In the genomic region with DNA sequence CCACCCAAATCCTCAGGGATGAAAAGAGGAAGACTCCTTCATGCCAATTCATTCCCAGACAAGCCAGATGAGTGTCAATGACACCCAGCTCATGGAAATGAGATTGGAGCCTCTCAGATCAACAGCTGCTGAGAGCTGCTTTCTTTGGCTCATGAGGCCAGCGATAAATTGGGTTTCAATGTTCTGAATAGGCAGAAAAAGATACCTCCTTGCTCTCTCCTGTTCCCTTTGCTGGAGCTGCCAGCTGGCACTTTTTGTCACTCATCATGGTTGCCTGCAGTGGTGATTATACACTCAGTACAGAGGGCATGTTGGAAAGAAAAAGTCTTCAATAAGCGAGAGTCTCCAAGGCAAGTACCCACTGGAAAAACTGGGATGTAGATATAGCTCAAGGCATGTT, we compare ENCODE assay signal across 18 cellular contexts. TPM values are rescaled to one million over a fixed set of nuclear protein-coding genes. Genes with fewer than 3 reads are reported as not detected.
A peak's percentile ranks its signal among the peaks of the same experiment; 100 is the strongest.
DNase-seq lines count a peak whose midpoint lies in the region; ATAC-seq and TF ChIP-seq lines count a peak whose summit lies in the region.
"Had no signal": no experiment of that assay in that cellular context is flagged by ENCODE, and none has a peak within 500 bp of the region (broad histone marks: within the 10 kb centered on the region; RNA-seq: fewer than 3 reads in every experiment).

No MANE protein-coding gene starts in this region.

- peaks cover 34% of the 10 kb centered on the region for H3K4me1 ChIP-seq in PC-3 (ENCODE audit: insufficient read depth, low read length)
- H3K4me1 ChIP-seq in hepatocyte (ENCODE audit: insufficient read depth), result peaks cover 46% of the 10 kb centered on the region
- H3K4me1 ChIP-seq in gastrocnemius medialis, result peaks cover 28 to 55% of the 10 kb centered on the region in 2 donors

- no peaks in the 10 kb centered on the region for H3F3A ChIP-seq in PC-3 (ENCODE audit: low read length, unreplicated experiment)

- intact Hi-C loops in PC-3 (cut with micrococcal nuclease) (loop anchor here (2.0 to 5.0 kb wide), 3 partner anchors 44 to 59 kb away; partner anchors contain the start of gene SH3RF2), gastrocnemius medialis (cut with DNase I; ENCODE audit: low total_unique reads) (no loop called here)

- H4K20me1 ChIP-seq in PC-3 (ENCODE audit: low read length), result no peaks in the 10 kb centered on the region
- H4K20me1 ChIP-seq in hepatocyte (ENCODE audit: insufficient read depth, poor library complexity, severe bottlenecking), result no peaks in the 10 kb centered on the region

- no peaks in the 10 kb centered on the region for H3K27me3 ChIP-seq in PC-3 (ENCODE audit: low read length)
- no peaks in the 10 kb centered on the region for H3K27me3 ChIP-seq in hepatocyte
- no peaks in the 10 kb centered on the region for H3K27me3 ChIP-seq in gastrocnemius medialis
- H3K27me3 ChIP-seq: MG63 had no signal

- TF ChIP-seq POLR2A in gastrocnemius medialis (IDR thresholded peaks at IDR 0.05), result no peak

- H3K27ac ChIP-seq in PC-3 (ENCODE audit: low read length), result peak overlapping the region; percentile 42
- peak overlapping the region; percentile 89 for H3K27ac ChIP-seq in hepatocyte
- H3K27ac ChIP-seq in gastrocnemius medialis, result peak overlapping the region; percentile 41 to 82 (median 70)
- H3K27ac ChIP-seq: 22Rv1 had no signal

- no peak overlapping the region for H3K4me2 ChIP-seq in PC-3 (ENCODE audit: low read length)
- H3K4me2 ChIP-seq in hepatocyte, result no peak overlapping the region

- H3K9me2 ChIP-seq in PC-3 (replicated peaks; ENCODE audit: low read length), result no peaks in the 10 kb centered on the region
- no peaks in the 10 kb centered on the region for H3K9me2 ChIP-seq in hepatocyte (replicated peaks; ENCODE audit: insufficient read depth)

- CTCF ChIA-PET in PC-3 (lab: Charles Lee), result no interaction called here

- BruUV-seq in PC-3 (replicated peaks; lab: Mats Ljungman, UMichigan), result no TSS peak

- in situ Hi-C loops in gastrocnemius medialis (cut with MboI; ENCODE audit: low sequenced_read_pairs in 4 of 4), result no loop called here

- H3K4me3 ChIP-seq in PC-3 (ENCODE audit: low read length), result no peak overlapping the region
- no peak overlapping the region for H3K4me3 ChIP-seq in hepatocyte
- H3K4me3 ChIP-seq in gastrocnemius medialis, result no peak overlapping the region
- H3K4me3 ChIP-seq: MG63 had no signal

- TF ChIP-seq CTCF in PC-3 (conservative IDR thresholded peaks at IDR 0.05; ENCODE audit: low read depth, low read length) (no peak), hepatocyte (IDR thresholded peaks at IDR 0.05; ENCODE audit: poor library complexity) (no peak), gastrocnemius medialis (IDR thresholded peaks at IDR 0.05 in 4 of 5, conservative IDR thresholded peaks at IDR 0.05 in 1 of 5) (no peak)

- H3K9me3 ChIP-seq in PC-3 (ENCODE audit: low read length), result no peaks in the 10 kb centered on the region
- no peaks in the 10 kb centered on the region for H3K9me3 ChIP-seq in hepatocyte (ENCODE audit: low read depth)
- no peaks in the 10 kb centered on the region for H3K9me3 ChIP-seq in gastrocnemius medialis
- H3K9me3 ChIP-seq: MG63 had no signal

- WGBS in hepatocyte (ENCODE audit: low lambda C conversion rate, missing lambda C conversion rate), result 97% methylated on average over 2 of the region's 2 CpGs

- POLR2A ChIA-PET in PC-3 (lab: Charles Lee; ENCODE audit: unreplicated experiment), result no interaction called here

- DNase-seq in DMS 273 (lab: John Stamatoyannopoulos, UW; ENCODE audit: unreplicated experiment) (peak; percentile 15), DMS 273 treated with DMSO at 0.1 percent for 48 hours (lab: John Stamatoyannopoulos, UW) (no peak), PC-3 (no peak), hepatocyte (ENCODE audit: low spot score) (no peak), gastrocnemius medialis (peak; percentile 30 to 67), kidney glomerular epithelial cell (lab: John Stamatoyannopoulos, UW) (no peak)
- no peak for DNase-seq in activated CD8-positive, alpha-beta memory T cell treated with anti-CD3 and anti-CD28 coated beads for 24 hours
- DNase-seq: CD8-positive, alpha-beta memory T cell; H7; KG1; MG63; NCI-H1092 treated with DMSO at 0.1 percent for 48 hours; NCI-H1694; NCI-H2107; NCI-H510A; RPMI8226 had no signal

- ATAC-seq in PC-3 (no peak), gastrocnemius medialis (peak; percentile 89 to 90), SK-N-SH treated with all-trans-retinoic acid at 6 μM for 48 hours (no peak)

- no peak overlapping the region for H3K9ac ChIP-seq in PC-3 (ENCODE audit: low read length)

- H2AFZ ChIP-seq in PC-3 (ENCODE audit: low read length) (no peak overlapping the region), hepatocyte (no peak overlapping the region)

- H3K79me2 ChIP-seq in PC-3 (ENCODE audit: low read length) (no peaks in the 10 kb centered on the region), hepatocyte (peaks cover 36% of the 10 kb centered on the region)

- no peaks in the 10 kb centered on the region for H3K36me3 ChIP-seq in PC-3 (ENCODE audit: low read depth, low read length)
- no peaks in the 10 kb centered on the region for H3K36me3 ChIP-seq in hepatocyte (replicated peaks; ENCODE audit: insufficient read depth, low read depth)
- H3K36me3 ChIP-seq in gastrocnemius medialis, result no peaks in the 10 kb centered on the region
- H3K36me3 ChIP-seq: MG63 had no signal

TF ChIP-seq in SK-N-SH treated with all-trans-retinoic acid at 6 μM for 48 hours, 23 proteins besides CTCF, POLR2A, EP300 and RAD21:
- TF ChIP-seq BACH2 (CRISPR knock-in tag; IDR thresholded peaks at IDR 0.05; ENCODE audit: borderline replicate concordance) (no peak), GLIS3 (CRISPR knock-in tag; IDR thresholded peaks at IDR 0.05) (no peak)
- TF ChIP-seq, protein P1, sequence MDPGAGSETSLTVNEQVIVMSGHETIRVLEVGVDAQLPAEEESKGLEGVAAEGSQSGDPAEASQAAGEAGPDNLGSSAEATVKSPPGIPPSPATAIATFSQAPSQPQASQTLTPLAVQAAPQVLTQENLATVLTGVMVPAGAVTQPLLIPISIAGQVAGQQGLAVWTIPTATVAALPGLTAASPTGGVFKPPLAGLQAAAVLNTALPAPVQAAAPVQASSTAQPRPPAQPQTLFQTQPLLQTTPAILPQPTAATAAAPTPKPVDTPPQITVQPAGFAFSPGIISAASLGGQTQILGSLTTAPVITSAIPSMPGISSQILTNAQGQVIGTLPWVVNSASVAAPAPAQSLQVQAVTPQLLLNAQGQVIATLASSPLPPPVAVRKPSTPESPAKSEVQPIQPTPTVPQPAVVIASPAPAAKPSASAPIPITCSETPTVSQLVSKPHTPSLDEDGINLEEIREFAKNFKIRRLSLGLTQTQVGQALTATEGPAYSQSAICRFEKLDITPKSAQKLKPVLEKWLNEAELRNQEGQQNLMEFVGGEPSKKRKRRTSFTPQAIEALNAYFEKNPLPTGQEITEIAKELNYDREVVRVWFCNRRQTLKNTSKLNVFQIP (CRISPR knock-in tag; IDR thresholded peaks at IDR 0.05; ENCODE audit: borderline replicate concordance, low read depth), result no peak

RNA-seq across cellular contexts. Expression of gene SH3RF2, which starts 47.1 kb away (rescaled TPM):
- 5.9 and 6.2 TPM in 2 replicates for total RNA-seq in PC-3 (2014; rRNA removed)
- total RNA-seq in hepatocyte, result 32.0 and 35.1 TPM in 2 replicates
- polyA plus RNA-seq in hepatocyte, result 34.1 and 35.4 TPM in 2 replicates
- 10 to 100 TPM; 19.2 to 97.1 (median 39.1) TPM for total RNA-seq in gastrocnemius medialis

Comparison
In these comparisons a context has a peak if more than half of its experiments do, and no peak if none do; other contexts are left out.
1. DNase-seq: peak in DMS 273 (single experiment) and gastrocnemius medialis (2 of 2); none in DMS 273 treated with DMSO at 0.1 percent for 48 hours (single experiment), PC-3 (single experiment), hepatocyte (single experiment), kidney glomerular epithelial cell (single experiment) and activated CD8-positive, alpha-beta memory T cell treated with anti-CD3 and anti-CD28 coated beads for 24 hours (single experiment).
2. ATAC-seq: peak in gastrocnemius medialis (2 of 2); none in PC-3 (single experiment) and SK-N-SH treated with all-trans-retinoic acid at 6 μM for 48 hours (single experiment).
3. Peak in every context shown above with its lines, with median percentiles within 50 percentile points of each other: H3K27ac ChIP-seq.